11 cellular contexts compared by ENCODE assay signal in genomic region chr2:20599001-20599600, GRCh38. TPM values are rescaled to one million over a fixed set of nuclear protein-coding genes. Genes with fewer than 3 reads are reported as not detected.
DNase-seq lines count a peak whose midpoint lies in the region; ATAC-seq and TF ChIP-seq lines count a peak whose summit lies in the region.
"Had no signal": no experiment of that assay in that cellular context is flagged by ENCODE, and none has a peak within 500 bp of the region (broad histone marks: within the 10 kb centered on the region; RNA-seq: fewer than 3 reads in every experiment).

No MANE protein-coding gene starts in this region.

- DNase-seq in C1 segment of cervical spinal cord (lab: John Stamatoyannopoulos, UW) (peak in 10 of 14 donors; percentile 38 to 70 (median 52)), caudate nucleus (lab: John Stamatoyannopoulos, UW) (peak in 46 of 61 donors; percentile 23 to 75 (median 54)), left colon (peak; percentile 6 to 24), psoas muscle (peak; percentile 53 to 77), GM03348 (ENCODE audit: low spot score) (no peak), foreskin fibroblast (no peak)
- DNase-seq: AML-193, dermis blood vessel endothelial cell had no signal

- peaks cover 27% of the 10 kb centered on the region for H3K4me1 ChIP-seq in psoas muscle

- no peaks in the 10 kb centered on the region for H3K27me3 ChIP-seq in psoas muscle (ENCODE audit: insufficient read depth in 3 of 3, low read length in 2 of 3)

- ATAC-seq in left colon = no peak
- peak in 3 of 4 donors; percentile 30 to 75 (median 66) for ATAC-seq in psoas muscle
- no peak for ATAC-seq in GM19395 (IDR thresholded peaks at IDR 0.05; ENCODE audit: unreplicated experiment)
- ATAC-seq in HG02973 (IDR thresholded peaks at IDR 0.05; ENCODE audit: unreplicated experiment) = no peak
- ATAC-seq: GM23338 had no signal

- TF ChIP-seq CTCF in psoas muscle (IDR thresholded peaks at IDR 0.05) (no peak), foreskin fibroblast (IDR thresholded peaks at IDR 0.05; ENCODE audit: low read depth, low read length) (no peak)

- H3K4me3 ChIP-seq in psoas muscle (no peak overlapping the region), foreskin fibroblast (ENCODE audit: low read depth in 1 of 2, low read length in 2 of 2) (no peak overlapping the region)
- H3K4me3 ChIP-seq: GM23338 had no signal

- peak overlapping the region; percentile 90 for H3K27ac ChIP-seq in caudate nucleus (ENCODE audit: low read depth, low read length)
- peak overlapping the region; percentile 57 for H3K27ac ChIP-seq in psoas muscle

- no peaks in the 10 kb centered on the region for H3K36me3 ChIP-seq in psoas muscle (ENCODE audit: insufficient read depth in 1 of 2, low read depth in 1 of 2)

- H3K9me3 ChIP-seq in psoas muscle = no peaks in the 10 kb centered on the region

- 30 to 41% (median 40%) methylated on average over 12 of the region's 12 CpGs for WGBS in psoas muscle, 3 donors

- intact Hi-C loops in left colon (cut with DNase I, micrococcal nuclease) (no loop called here), psoas muscle (cut with DNase I) (no loop called here)

RNA-seq across cellular contexts. Expression of gene HS1BP3, which starts 51.8 kb away (rescaled TPM):
- total RNA-seq in left colon (10 to 100 TPM; 26.9 to 33.5 TPM), psoas muscle (10 to 100 TPM in 3 of 4 donors, 1 to 10 TPM in 1; 9.2 to 12.1 (median 11.4) TPM)
- 10 to 100 TPM; 12.6 to 20.6 (median 13.2) TPM for polyA plus RNA-seq in psoas muscle

Comparison
In these comparisons a context has a peak if more than half of its experiments do, and no peak if none do; other contexts are left out.
1. DNase-seq: peak in C1 segment of cervical spinal cord (10 of 14), caudate nucleus (46 of 61), left colon (2 of 2) and psoas muscle (2 of 2); none in GM03348 (single experiment) and foreskin fibroblast (0 of 2).
2. ATAC-seq: peak in psoas muscle (3 of 4); none in left colon (single experiment), GM19395 (single experiment) and HG02973 (single experiment).